In the genomic region with DNA sequence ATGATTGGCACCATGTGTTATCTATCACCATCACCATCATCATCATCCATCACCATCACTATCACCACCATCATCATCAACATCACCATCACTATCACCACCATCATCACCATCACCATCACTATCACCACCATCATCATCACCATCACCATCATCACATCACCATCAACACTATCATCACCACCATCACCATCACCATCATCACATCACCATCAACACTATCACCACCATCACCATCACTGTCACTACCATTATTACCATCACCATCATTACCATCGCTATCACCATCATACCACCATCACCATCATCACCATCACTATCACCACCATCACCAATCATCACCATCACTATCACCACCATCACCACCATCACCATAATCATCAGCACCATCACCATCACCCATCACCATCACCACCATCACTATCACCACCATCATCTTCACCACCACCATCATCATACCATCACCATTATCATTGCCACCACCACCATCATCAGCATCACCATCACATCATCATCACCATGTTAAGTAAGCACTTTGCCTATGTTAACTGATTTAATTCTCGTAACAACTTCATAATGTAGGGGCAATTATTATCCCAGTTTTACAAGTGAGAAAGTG, we compare ENCODE assay signal across 1 cellular context.
TF ChIP-seq lines count a peak whose summit lies in the region.

No MANE protein-coding gene starts in this region.

TF ChIP-seq in GM12878, 131 proteins besides CTCF, POLR2A, EP300 and RAD21:
- 0 out of 2 replicates have a peak, but pooled peaks have one; percentile 47 for TF ChIP-seq YBX1 (IDR thresholded peaks at IDR 0.05)
- no peak for TF ChIP-seq GABPA (IDR thresholded peaks at IDR 0.05; ENCODE audit: low read depth)
- 0 out of 2 replicates have a peak, but pooled peaks have one; percentile 24 for TF ChIP-seq NBN (IDR thresholded peaks at IDR 0.05)
- TF ChIP-seq HDGF (IDR thresholded peaks at IDR 0.05): peak; percentile 84
TF ChIP-seq in GM12878: peak in this region for 3.
